Comparison of ENCODE assay signal across 1 cellular context in genomic region chr20:5451643-5452210, GRCh38.
TF ChIP-seq lines count a peak whose summit lies in the region.

No MANE protein-coding gene starts in this region.

TF ChIP-seq in GM23338, 12 proteins besides CTCF, POLR2A, EP300 and RAD21 (continued from another document):
- TF ChIP-seq ZNF462 (CRISPR knock-in tag; IDR thresholded peaks at IDR 0.05): no peak
- no peak for TF ChIP-seq EZH2 (IDR thresholded peaks at IDR 0.05; ENCODE audit: low read depth, unreplicated experiment)
- TF ChIP-seq EZH2phosphoT487 (IDR thresholded peaks at IDR 0.05; ENCODE audit: unreplicated experiment): no peak
- TF ChIP-seq STAT1 (IDR thresholded peaks at IDR 0.05; ENCODE audit: unreplicated experiment): no peak
- no peak for TF ChIP-seq POLR2AphosphoS5 (IDR thresholded peaks at IDR 0.05; ENCODE audit: low read depth)
- no peak for TF ChIP-seq REST (IDR thresholded peaks at IDR 0.05; ENCODE audit: unreplicated experiment)
